Comparison of ENCODE assay signal across 1 cellular context in genomic region chr1:231512147-231512698, GRCh38.
TF ChIP-seq lines count a peak whose summit lies in the region.

No MANE protein-coding gene starts in this region.

TF ChIP-seq in HEK293, 187 proteins besides CTCF, POLR2A, EP300 and RAD21 (continued from another document):
- TF ChIP-seq HIC1 (tag by site-specific recombination; IDR thresholded peaks at IDR 0.05) (no peak), YY2 (tag by site-specific recombination; IDR thresholded peaks at IDR 0.05) (no peak)
